ENCODE assay signal across 10 cellular contexts in the genomic region with DNA sequence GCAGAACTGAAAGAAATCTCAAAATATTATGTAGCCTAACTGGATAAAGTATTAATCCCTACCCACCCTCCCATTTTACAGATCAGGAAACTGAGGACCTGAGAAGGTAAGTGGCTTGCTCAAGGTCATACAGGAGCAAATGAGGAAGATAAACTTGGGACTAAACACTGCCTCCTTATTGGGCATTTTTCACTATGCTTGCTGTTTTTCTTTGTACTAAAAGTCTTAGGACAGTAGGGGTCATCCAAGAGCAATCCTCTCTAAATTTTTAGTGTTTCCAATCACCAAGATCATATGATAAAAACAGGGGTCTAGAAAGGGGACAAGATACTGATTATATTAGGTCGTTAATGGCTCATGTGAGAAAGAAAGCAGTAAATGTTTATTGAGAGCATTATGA.
DNase-seq lines count a peak whose midpoint lies in the region; ATAC-seq and TF ChIP-seq lines count a peak whose summit lies in the region.
"Had no signal": no experiment of that assay in that cellular context is flagged by ENCODE, and none has a peak within 500 bp of the region (broad histone marks: within the 10 kb centered on the region; RNA-seq: fewer than 3 reads in every experiment).

No MANE protein-coding gene starts in this region.

- intact Hi-C loops in mammary epithelial cell (cut with micrococcal nuclease) (loop anchor here (1.0 kb wide), 2 partner anchors 67 to 165 kb away; no protein-coding TSS in a partner anchor), MCF 10A (cut with micrococcal nuclease) (loop anchor here (2.0 kb wide), 1 partner anchor 165 kb away; no protein-coding TSS in a partner anchor)

- in situ Hi-C loops in mammary epithelial cell (cut with MboI; ENCODE audit: low sequenced_read_pairs in 2 of 2), result loop anchor here (10.0 to 25.0 kb wide), 2 partner anchors 159 to 893 kb away; no protein-coding TSS in a partner anchor

- H3K27ac ChIP-seq in mammary epithelial cell (ENCODE audit: insufficient read depth, low read depth, low read length) (no peak overlapping the region), smooth muscle cell (ENCODE audit: low read depth) (no peak overlapping the region)

- H3K4me1 Mint-ChIP-seq in MCF 10A (ENCODE audit: insufficient read depth, unreplicated experiment), result no peaks in the 10 kb centered on the region
- H3K4me1 Mint-ChIP-seq: activated naive CD8-positive, alpha-beta T cell treated with anti-CD3 and anti-CD28 coated beads, Interleukin-2, amount 50 U/mL, for 24 hours had no signal

- H3K27ac Mint-ChIP-seq in MCF 10A (ENCODE audit: low read depth, unreplicated experiment), result no peak overlapping the region
- H3K27ac Mint-ChIP-seq: activated naive CD8-positive, alpha-beta T cell treated with anti-CD3 and anti-CD28 coated beads, Interleukin-2, amount 50 U/mL, for 24 hours had no signal

- DNase-seq in mammary epithelial cell (no peak), MCF 10A (ENCODE audit: unreplicated experiment) (no peak), NAMALWA (ENCODE audit: low spot score) (peak; percentile 55), epithelial cell of proximal tubule (ENCODE audit: low read depth) (no peak), smooth muscle cell (lab: John Stamatoyannopoulos, UW; ENCODE audit: unreplicated experiment) (no peak)
- no peak for DNase-seq in stimulated activated naive CD4-positive, alpha-beta T cell (lab: John Stamatoyannopoulos, UW)
- no peak for DNase-seq in activated CD8-positive, alpha-beta memory T cell treated with anti-CD3 and anti-CD28 coated beads, Interleukin-2, amount 50 U/mL, for 48 hours
- DNase-seq: activated naive CD8-positive, alpha-beta T cell treated with anti-CD3 and anti-CD28 coated beads, Interleukin-2, amount 50 U/mL, for 24 hours; nucleus accumbens had no signal

- H3K27me3 ChIP-seq in mammary epithelial cell (ENCODE audit: insufficient read depth, low read length) (no peaks in the 10 kb centered on the region), smooth muscle cell (ENCODE audit: low read depth) (no peaks in the 10 kb centered on the region)

- H4K20me1 ChIP-seq in mammary epithelial cell (ENCODE audit: insufficient read depth, low read length) (no peaks in the 10 kb centered on the region), smooth muscle cell (ENCODE audit: low read depth) (no peaks in the 10 kb centered on the region)

- no peaks in the 10 kb centered on the region for H3K36me3 Mint-ChIP-seq in MCF 10A (ENCODE audit: insufficient read depth, unreplicated experiment)

- H3K9ac ChIP-seq in mammary epithelial cell (ENCODE audit: insufficient read depth, low read length) (no peak overlapping the region), smooth muscle cell (ENCODE audit: low read depth) (no peak overlapping the region)

- H3K4me3 Mint-ChIP-seq in MCF 10A (ENCODE audit: unreplicated experiment), result no peak overlapping the region
- H3K4me3 Mint-ChIP-seq: activated naive CD8-positive, alpha-beta T cell treated with anti-CD3 and anti-CD28 coated beads, Interleukin-2, amount 50 U/mL, for 24 hours had no signal

- CTCF ChIA-PET in mammary epithelial cell (lab: Charles Lee; ENCODE audit: low non-redundant PET), result no interaction called here
- CTCF ChIA-PET in MCF 10A (lab: Yijun Ruan, JAX), result no interaction called here

- H3K79me2 ChIP-seq in mammary epithelial cell (ENCODE audit: insufficient read depth, low read length), result no peaks in the 10 kb centered on the region
- H3K79me2 ChIP-seq in smooth muscle cell (ENCODE audit: low read depth), result no peaks in the 10 kb centered on the region

- no TSS peak for BruUV-seq in mammary epithelial cell (replicated peaks; lab: Mats Ljungman, UMichigan)
- BruUV-seq in MCF 10A (replicated peaks; lab: Mats Ljungman, UMichigan), result no TSS peak

- POLR2A ChIA-PET in MCF 10A (lab: Yijun Ruan, JAX), result no interaction called here

- H3K27me3 Mint-ChIP-seq in MCF 10A (ENCODE audit: insufficient read depth, unreplicated experiment), result peaks cover 92% of the 10 kb centered on the region
- H3K27me3 Mint-ChIP-seq: activated naive CD8-positive, alpha-beta T cell treated with anti-CD3 and anti-CD28 coated beads, Interleukin-2, amount 50 U/mL, for 24 hours had no signal

- H3K4me1 ChIP-seq in mammary epithelial cell (ENCODE audit: insufficient read depth, low read length) (no peaks in the 10 kb centered on the region), smooth muscle cell (ENCODE audit: low read depth) (no peaks in the 10 kb centered on the region)

- 8% methylated on average over 1 of the region's 1 CpG for WGBS in mammary epithelial cell (ENCODE audit: low coverage, missing lambda C conversion rate)
- 22% methylated on average over 1 of the region's 1 CpG for WGBS in smooth muscle cell (ENCODE audit: low lambda C conversion rate)

- H2AFZ ChIP-seq in mammary epithelial cell (ENCODE audit: low read depth, low read length) (no peak overlapping the region), smooth muscle cell (ENCODE audit: low read depth) (no peak overlapping the region)

- H3K36me3 ChIP-seq in mammary epithelial cell (ENCODE audit: insufficient read depth, low read length) (no peaks in the 10 kb centered on the region), smooth muscle cell (ENCODE audit: low read depth) (no peaks in the 10 kb centered on the region)

- no peaks in the 10 kb centered on the region for H3K9me3 Mint-ChIP-seq in MCF 10A (ENCODE audit: unreplicated experiment)
- H3K9me3 Mint-ChIP-seq: activated naive CD8-positive, alpha-beta T cell treated with anti-CD3 and anti-CD28 coated beads, Interleukin-2, amount 50 U/mL, for 24 hours had no signal

- TF ChIP-seq CTCF in mammary epithelial cell (conservative IDR thresholded peaks at IDR 0.05 in 1 of 2, IDR thresholded peaks at IDR 0.05 in 1 of 2; ENCODE audit: extremely low read depth in 1 of 2, insufficient read depth in 1 of 2, low read depth in 1 of 2, low read length in 2 of 2), result peak; percentile 50 to 69
- TF ChIP-seq CTCF in MCF 10A (IDR thresholded peaks at IDR 0.05; ENCODE audit: unreplicated experiment), result no peak
- peak; percentile 49 for TF ChIP-seq CTCF in epithelial cell of proximal tubule (conservative IDR thresholded peaks at IDR 0.05; ENCODE audit: low read depth, low read length)
- TF ChIP-seq CTCF in smooth muscle cell (IDR thresholded peaks at IDR 0.05; ENCODE audit: borderline replicate concordance, insufficient read depth, poor library complexity, severe bottlenecking), result peak; percentile 45

- H3K4me2 ChIP-seq in mammary epithelial cell (ENCODE audit: insufficient read depth, low read depth, low read length) (no peak overlapping the region), smooth muscle cell (no peak overlapping the region)

- H3K9me3 ChIP-seq in mammary epithelial cell (replicated peaks; ENCODE audit: insufficient read depth, low read length) (no peaks in the 10 kb centered on the region), smooth muscle cell (replicated peaks; ENCODE audit: low read depth) (no peaks in the 10 kb centered on the region)

- no peaks in the 10 kb centered on the region for H3F3A ChIP-seq in smooth muscle cell (ENCODE audit: low read depth)

- no peak for ATAC-seq in HG02588 (IDR thresholded peaks at IDR 0.05; ENCODE audit: unreplicated experiment)
- ATAC-seq: activated naive CD8-positive, alpha-beta T cell treated with anti-CD3 and anti-CD28 coated beads, Interleukin-2, amount 50 U/mL, for 24 hours had no signal

- H3K4me3 ChIP-seq in mammary epithelial cell (replicated peaks in 1 of 3; ENCODE audit: insufficient read depth in 1 of 3, low read depth in 2 of 3, low read length in 3 of 3), result no peak overlapping the region
- H3K4me3 ChIP-seq in epithelial cell of proximal tubule (ENCODE audit: low read depth, low read length), result no peak overlapping the region
- no peak overlapping the region for H3K4me3 ChIP-seq in smooth muscle cell

- dilution Hi-C loops in mammary epithelial cell (cut with HindIII; ENCODE audit: low sequenced_read_pairs), result no loop called here
